In genomic region chr12:76024942-76025600, GRCh38 we compare ENCODE assay signal across 11 cellular contexts. TPM values are rescaled to one million over a fixed set of nuclear protein-coding genes. Genes with fewer than 3 reads are reported as not detected.
DNase-seq lines count a peak whose midpoint lies in the region; ATAC-seq, FAIRE-seq and TF ChIP-seq lines count a peak whose summit lies in the region.
"Had no signal": no experiment of that assay in that cellular context is flagged by ENCODE, and none has a peak within 500 bp of the region (broad histone marks: within the 10 kb centered on the region; RNA-seq: fewer than 3 reads in every experiment).

No MANE protein-coding gene starts in this region.

- H3K9me3 Mint-ChIP-seq in activated CD4-positive, alpha-beta memory T cell treated with anti-CD3 and anti-CD28 coated beads, Interleukin-2, amount 10 ng/mL, durations not matched to agents 7 days and 5 days: no peaks in the 10 kb centered on the region
- H3K9me3 Mint-ChIP-seq in neural progenitor cell: no peaks in the 10 kb centered on the region
- H3K9me3 Mint-ChIP-seq: activated T-cell treated with anti-CD3 and anti-CD28 coated beads, Interleukin-2, amount 50 U/mL, for 4 hours had no signal

- H3K36me3 ChIP-seq in Karpas-422 (ENCODE audit: insufficient read depth, low read length): peaks cover 13% of the 10 kb centered on the region
- H3K36me3 ChIP-seq in keratinocyte (ENCODE audit: control insufficient read depth in 2 of 2, extremely low read depth in 1 of 2, insufficient read depth in 2 of 2, low read length in 2 of 2): peaks cover under 1 to 12% of the 10 kb centered on the region in 2 experiments
- H3K36me3 ChIP-seq in ascending aorta: no peaks in the 10 kb centered on the region
- no peaks in the 10 kb centered on the region for H3K36me3 ChIP-seq in neural progenitor cell
- H3K36me3 ChIP-seq: Peyer's patch had no signal

- peaks cover 12% of the 10 kb centered on the region; the same call in 1 of the 2 replicates for H4K20me1 ChIP-seq in Karpas-422 (ENCODE audit: insufficient read depth, low read depth, low read length)
- H4K20me1 ChIP-seq in keratinocyte (ENCODE audit: control insufficient read depth, extremely low read depth, insufficient read depth, low read length): no peaks in the 10 kb centered on the region
- peaks cover under 1% of the 10 kb centered on the region for H4K20me1 ChIP-seq in neural progenitor cell (ENCODE audit: low read depth)

- DNase-seq in Daoy (ENCODE audit: low read depth) (peak; percentile 69), Karpas-422 (peak; percentile 84), keratinocyte (ENCODE audit: low read depth, low spot score) (no peak), ascending aorta (ENCODE audit: low spot score in 2 of 2) (no peak), neural progenitor cell (ENCODE audit: low spot score) (no peak), nucleus accumbens (lab: John Stamatoyannopoulos, UW) (no peak)
- DNase-seq in activated CD4-positive, alpha-beta memory T cell treated with anti-CD3 and anti-CD28 coated beads, Interleukin-2, amount 10 ng/mL, durations not matched to agents 7 days and 5 days: no peak
- DNase-seq: activated T-cell treated with anti-CD3 and anti-CD28 coated beads, Interleukin-2, amount 50 U/mL, for 4 hours; Peyer's patch; stimulated activated CD4-positive, alpha-beta T cell treated with anti-CD3 and anti-CD28 coated beads, Interleukin-2, amount 100 ng/mL, for 48 hours had no signal

- peaks cover 46% of the 10 kb centered on the region for H3K4me1 ChIP-seq in Karpas-422 (ENCODE audit: low read length)
- peaks cover 29% of the 10 kb centered on the region for H3K4me1 ChIP-seq in keratinocyte (ENCODE audit: control insufficient read depth, extremely low read depth, insufficient read depth, low read length)
- H3K4me1 ChIP-seq in ascending aorta: peaks cover 0 to 2% of the 10 kb centered on the region in 2 donors
- peaks cover 15% of the 10 kb centered on the region for H3K4me1 ChIP-seq in neural progenitor cell

- H3K9ac ChIP-seq in Karpas-422 (ENCODE audit: low read length) (no peak overlapping the region), keratinocyte (ENCODE audit: control insufficient read depth, extremely low read depth, insufficient read depth, low read length) (peak overlapping the region; percentile 6), neural progenitor cell (no peak overlapping the region)

- POLR2A ChIA-PET in activated CD4-positive, alpha-beta memory T cell treated with anti-CD3 and anti-CD28 coated beads, Interleukin-2, amount 10 ng/mL, durations not matched to agents 7 days and 5 days (lab: Charles Lee): interaction anchor here (0.8 to 2.1 kb wide), 6 partner anchors 35 to 535 kb away, joined by 3 to 14 read pairs (median 4); partner anchors contain the start of gene OSBPL8

- dilution Hi-C loops in keratinocyte (cut with MboI; ENCODE audit: extremely low pct_ligation_motif_present, low sequenced_read_pairs): no loop called here

- no peaks in the 10 kb centered on the region for H3K27me3 Mint-ChIP-seq in activated CD4-positive, alpha-beta memory T cell treated with anti-CD3 and anti-CD28 coated beads, Interleukin-2, amount 10 ng/mL, durations not matched to agents 7 days and 5 days
- no peaks in the 10 kb centered on the region for H3K27me3 Mint-ChIP-seq in neural progenitor cell (ENCODE audit: insufficient read depth, low read depth)

- H3K4me1 Mint-ChIP-seq in activated CD4-positive, alpha-beta memory T cell treated with anti-CD3 and anti-CD28 coated beads, Interleukin-2, amount 10 ng/mL, durations not matched to agents 7 days and 5 days: peaks cover 76% of the 10 kb centered on the region
- H3K4me1 Mint-ChIP-seq in neural progenitor cell: peaks cover 32% of the 10 kb centered on the region

- H3K9me1 ChIP-seq in keratinocyte (ENCODE audit: control insufficient read depth, extremely low read depth, insufficient read depth, low read length): no peaks in the 10 kb centered on the region

- no peak overlapping the region for H3K4me3 Mint-ChIP-seq in activated CD4-positive, alpha-beta memory T cell treated with anti-CD3 and anti-CD28 coated beads, Interleukin-2, amount 10 ng/mL, durations not matched to agents 7 days and 5 days
- no peak overlapping the region for H3K4me3 Mint-ChIP-seq in neural progenitor cell
- H3K4me3 Mint-ChIP-seq: activated T-cell treated with anti-CD3 and anti-CD28 coated beads, Interleukin-2, amount 50 U/mL, for 4 hours had no signal

- FAIRE-seq in keratinocyte (lab: Jason Lieb, UNC): peak; percentile 55

- peaks cover 47% of the 10 kb centered on the region for H3K36me3 Mint-ChIP-seq in activated CD4-positive, alpha-beta memory T cell treated with anti-CD3 and anti-CD28 coated beads, Interleukin-2, amount 10 ng/mL, durations not matched to agents 7 days and 5 days (ENCODE audit: low read depth)
- H3K36me3 Mint-ChIP-seq in neural progenitor cell: no peaks in the 10 kb centered on the region

- H2AFZ ChIP-seq in Karpas-422 (ENCODE audit: low read length) (no peak overlapping the region), keratinocyte (ENCODE audit: control insufficient read depth, low read length) (no peak overlapping the region), neural progenitor cell (replicated peaks) (no peak overlapping the region)

- H3K4me3 ChIP-seq in Karpas-422 (ENCODE audit: low read length) (no peak overlapping the region), keratinocyte (ENCODE audit: control insufficient read depth in 2 of 3, extremely low read depth in 1 of 3, insufficient read depth in 2 of 3, low read depth in 1 of 3, low read length in 3 of 3) (no peak overlapping the region), ascending aorta (no peak overlapping the region), neural progenitor cell (no peak overlapping the region)
- H3K4me3 ChIP-seq: Peyer's patch had no signal

- H3K4me2 ChIP-seq in Karpas-422 (ENCODE audit: low read depth, low read length, poor library complexity, severe bottlenecking): peak overlapping the region; percentile 16
- H3K4me2 ChIP-seq in keratinocyte (ENCODE audit: control insufficient read depth, extremely low read depth, insufficient read depth, low read depth, low read length): no peak overlapping the region
- H3K4me2 ChIP-seq in neural progenitor cell: no peak overlapping the region

- H3K9me3 ChIP-seq in Karpas-422 (ENCODE audit: low read length) (no peaks in the 10 kb centered on the region), keratinocyte (ENCODE audit: control insufficient read depth, low read depth, low read length) (no peaks in the 10 kb centered on the region), ascending aorta (no peaks in the 10 kb centered on the region), neural progenitor cell (ENCODE audit: low read depth) (no peaks in the 10 kb centered on the region)
- H3K9me3 ChIP-seq: Peyer's patch had no signal

- H3K27me3 ChIP-seq in Karpas-422 (ENCODE audit: low read length) (no peaks in the 10 kb centered on the region), keratinocyte (ENCODE audit: control insufficient read depth, extremely low read depth, insufficient read depth, low read length) (no peaks in the 10 kb centered on the region), ascending aorta (no peaks in the 10 kb centered on the region), neural progenitor cell (peaks cover 14% of the 10 kb centered on the region)
- H3K27me3 ChIP-seq: Peyer's patch had no signal

- H3K79me2 ChIP-seq in Karpas-422 (ENCODE audit: low read length): peaks cover 3% of the 10 kb centered on the region
- peaks cover 12% of the 10 kb centered on the region for H3K79me2 ChIP-seq in keratinocyte (ENCODE audit: control insufficient read depth, insufficient read depth, low read length)
- H3K79me2 ChIP-seq in neural progenitor cell (ENCODE audit: low read depth): peaks cover 19% of the 10 kb centered on the region

- CTCF ChIA-PET in activated CD4-positive, alpha-beta memory T cell treated with anti-CD3 and anti-CD28 coated beads, Interleukin-2, amount 10 ng/mL, durations not matched to agents 7 days and 5 days (lab: Charles Lee): interaction anchor here (0.6 to 1.8 kb wide), 2 partner anchors 208 to 520 kb away, joined by 3 to 5 read pairs; no protein-coding TSS in a partner anchor

- no peaks in the 10 kb centered on the region for H3F3A ChIP-seq in neural progenitor cell (ENCODE audit: low read depth)

- H3K27ac Mint-ChIP-seq in activated CD4-positive, alpha-beta memory T cell treated with anti-CD3 and anti-CD28 coated beads, Interleukin-2, amount 10 ng/mL, durations not matched to agents 7 days and 5 days: peak overlapping the region; percentile 38
- no peak overlapping the region for H3K27ac Mint-ChIP-seq in neural progenitor cell

- ATAC-seq in HG02970 (IDR thresholded peaks at IDR 0.05; ENCODE audit: low FRiP score, unreplicated experiment): no peak
- ATAC-seq: activated T-cell treated with anti-CD3 and anti-CD28 coated beads, Interleukin-2, amount 50 U/mL, for 4 hours had no signal

- intact Hi-C loops in ascending aorta (cut with DNase I): no loop called here

- TF ChIP-seq CTCF in keratinocyte (optimal IDR thresholded peaks at IDR 0.05 in 1 of 3, IDR thresholded peaks at IDR 0.05 in 1 of 3, conservative IDR thresholded peaks at IDR 0.05 in 1 of 3; ENCODE audit: extremely low read depth in 1 of 3, insufficient read depth in 2 of 3, low read length in 3 of 3) (no peak), ascending aorta (IDR thresholded peaks at IDR 0.05) (no peak), neural progenitor cell (IDR thresholded peaks at IDR 0.05) (no peak)

- no peaks in the 10 kb centered on the region for H3K9me2 ChIP-seq in Karpas-422 (replicated peaks; ENCODE audit: insufficient read depth, low read length)

- no peak overlapping the region for H3K27ac ChIP-seq in Karpas-422 (ENCODE audit: low read length)
- peak overlapping the region; percentile 61 for H3K27ac ChIP-seq in keratinocyte (ENCODE audit: control insufficient read depth, insufficient read depth, low read length)
- no peak overlapping the region for H3K27ac ChIP-seq in ascending aorta
- no peak overlapping the region for H3K27ac ChIP-seq in neural progenitor cell

RNA-seq across cellular contexts. Expression of gene PHLDA1, which starts 6.5 kb away (rescaled TPM):
- 58.8 and 69.3 TPM in 2 replicates for total RNA-seq in Daoy (2014; rRNA removed; shearing (Covaris generic))
- total RNA-seq in Karpas-422 (2014; rRNA removed; shearing (Covaris generic); ENCODE audit: low replicate concordance): 10.5 and 11.3 TPM in 2 replicates
- total RNA-seq in activated CD4-positive, alpha-beta memory T cell treated with anti-CD3 and anti-CD28 coated beads, Interleukin-2, amount 10 ng/mL, durations not matched to agents 7 days and 5 days: 10 to 100 TPM; 42.8 TPM
- 107 to 144 TPM (median 118 TPM) in 3 replicates for polyA plus RNA-seq in keratinocyte
- 49.0 TPM for polyA plus RNA-seq in keratinocyte (2011; ENCODE audit: low read depth)
- polyA plus RNA-seq in keratinocyte (2011; cell fraction: cytosol; rRNA removed): 87.1 and 90.4 TPM in 2 replicates
- polyA plus RNA-seq in keratinocyte (2011; cell fraction: nucleus; rRNA removed): 128 and 137 TPM in 2 replicates
- polyA plus RNA-seq in keratinocyte (2012; ENCODE audit: low replicate concordance): 113 and 158 TPM in 2 replicates
- polyA minus RNA-seq in keratinocyte: 52.6 to 84.2 TPM (median 78.2 TPM) in 3 replicates
- polyA minus RNA-seq in keratinocyte (2011; cell fraction: cytosol; rRNA and poly(A)+ RNA removed): 201 TPM
- 108 and 134 TPM in 2 replicates for polyA minus RNA-seq in keratinocyte (2011; cell fraction: nucleus; rRNA and poly(A)+ RNA removed)
- total RNA-seq in ascending aorta: 11.8 TPM
- 1.1 and 1.2 TPM in 2 replicates for total RNA-seq in neural progenitor cell (ENCODE audit: low replicate concordance)

RNA-seq across cellular contexts. Expression of gene NAP1L1, which starts 59.4 kb away (rescaled TPM):
- total RNA-seq in Daoy (2014; rRNA removed; shearing (Covaris generic)): 324 and 464 TPM in 2 replicates
- total RNA-seq in Karpas-422 (2014; rRNA removed; shearing (Covaris generic); ENCODE audit: low replicate concordance): 391 and 401 TPM in 2 replicates
- 100 to 1,000 TPM; 524 to 558 TPM for total RNA-seq in activated CD4-positive, alpha-beta memory T cell treated with anti-CD3 and anti-CD28 coated beads, Interleukin-2, amount 10 ng/mL, durations not matched to agents 7 days and 5 days
- polyA plus RNA-seq in keratinocyte: 161 to 384 TPM (median 345 TPM) in 3 replicates
- 1,011 TPM for polyA plus RNA-seq in keratinocyte (2011; ENCODE audit: low read depth)
- 227 and 300 TPM in 2 replicates for polyA plus RNA-seq in keratinocyte (2011; cell fraction: cytosol; rRNA removed)
- polyA plus RNA-seq in keratinocyte (2011; cell fraction: nucleus; rRNA removed): 112 and 187 TPM in 2 replicates
- 344 and 391 TPM in 2 replicates for polyA plus RNA-seq in keratinocyte (2012; ENCODE audit: low replicate concordance)
- 9.8 to 110 TPM (median 43.1 TPM) in 3 replicates for polyA minus RNA-seq in keratinocyte
- 136 TPM for polyA minus RNA-seq in keratinocyte (2011; cell fraction: cytosol; rRNA and poly(A)+ RNA removed)
- 47.4 and 71.4 TPM in 2 replicates for polyA minus RNA-seq in keratinocyte (2011; cell fraction: nucleus; rRNA and poly(A)+ RNA removed)
- 116 TPM for total RNA-seq in ascending aorta
- 907 and 1,539 TPM in 2 replicates for total RNA-seq in neural progenitor cell (ENCODE audit: low replicate concordance)

Comparison
In these comparisons a context has a peak if more than half of its experiments do, and no peak if none do; other contexts are left out.
1. DNase-seq: peak in Daoy (single experiment) and Karpas-422 (single experiment); none in activated CD4-positive, alpha-beta memory T cell treated with anti-CD3 and anti-CD28 coated beads, Interleukin-2, amount 10 ng/mL, durations not matched to agents 7 days and 5 days (single experiment), keratinocyte (single experiment), ascending aorta (0 of 2), neural progenitor cell (single experiment) and nucleus accumbens (0 of 56).